In genomic region chr3:37994639-37994972, GRCh38 we compare ENCODE assay signal across 9 cellular contexts. TPM values are rescaled to one million over a fixed set of nuclear protein-coding genes. Genes with fewer than 3 reads are reported as not detected.
DNase-seq lines count a peak whose midpoint lies in the region; ATAC-seq and TF ChIP-seq lines count a peak whose summit lies in the region.
"Had no signal": no experiment of that assay in that cellular context is flagged by ENCODE, and none has a peak within 500 bp of the region (broad histone marks: within the 10 kb centered on the region; RNA-seq: fewer than 3 reads in every experiment).

No MANE protein-coding gene starts in this region.

- POLR2A ChIA-PET in T-cell (lab: Charles Lee) = no interaction called here

- H3K4me3 ChIP-seq in fibroblast of pulmonary artery (replicated peaks; ENCODE audit: low read depth, low read length) = peak overlapping the region; percentile 64
- H3K4me3 ChIP-seq in skeletal muscle tissue (ENCODE audit: low read length in 3 of 3) = peak overlapping the region; percentile 78 to 81 (median 79)

- no peaks in the 10 kb centered on the region for H3K27me3 ChIP-seq in skeletal muscle tissue (ENCODE audit: control insufficient read depth in 3 of 3, insufficient read depth in 3 of 3, low read length in 3 of 3)
- no peaks in the 10 kb centered on the region for H3K27me3 ChIP-seq in foreskin keratinocyte

- peak overlapping the region; percentile 93 for H3K4me3 Mint-ChIP-seq in T-cell

- H3K27ac ChIP-seq in skeletal muscle tissue (ENCODE audit: low read depth, low read length) (peak overlapping the region; percentile 59), foreskin keratinocyte (no peak overlapping the region)

- peak overlapping the region in 2 of 3 donors; percentile 59 to 85 for H3K9ac ChIP-seq in skeletal muscle tissue (ENCODE audit: low read depth in 1 of 3, low read length in 3 of 3)

- DNase-seq in T-cell = no peak
- no peak for DNase-seq in fibroblast of pulmonary artery (ENCODE audit: low read depth)
- DNase-seq in NCI-H2107 treated with DMSO at 0.1 percent for 48 hours (lab: John Stamatoyannopoulos, UW; ENCODE audit: unreplicated experiment) = no peak
- no peak for DNase-seq in foreskin keratinocyte

- H3K36me3 Mint-ChIP-seq in T-cell = peaks cover 16% of the 10 kb centered on the region

- no peaks in the 10 kb centered on the region for H3K9me3 Mint-ChIP-seq in T-cell

- no peaks in the 10 kb centered on the region for H3K27me3 Mint-ChIP-seq in T-cell

- peaks cover 55 to 67% (median 56%) of the 10 kb centered on the region in 3 donors for H3K4me1 Mint-ChIP-seq in T-cell

- peak overlapping the region; percentile 94 to 98 for H3K27ac Mint-ChIP-seq in T-cell

- ATAC-seq in GM21529 (IDR thresholded peaks at IDR 0.05; ENCODE audit: unreplicated experiment) (peak; percentile 1), T-cell (replicated peaks in 1 of 4) (peak in 2 of 4 experiments; percentile 5), HG03442 (IDR thresholded peaks at IDR 0.05; ENCODE audit: unreplicated experiment) (no peak), foreskin keratinocyte (no peak), GM21390 (IDR thresholded peaks at IDR 0.05; ENCODE audit: unreplicated experiment) (no peak)

- H3K36me3 ChIP-seq in skeletal muscle tissue (ENCODE audit: control insufficient read depth in 3 of 3, insufficient read depth in 3 of 3, low read length in 3 of 3) = no peaks in the 10 kb centered on the region

- no peak for TF ChIP-seq CTCF in fibroblast of pulmonary artery (IDR thresholded peaks at IDR 0.05; ENCODE audit: low read length, missing control alignments)
- no peak for TF ChIP-seq CTCF in foreskin keratinocyte (conservative IDR thresholded peaks at IDR 0.05)

- peaks cover 12 to 27% (median 21%) of the 10 kb centered on the region in 3 donors for H3K4me1 ChIP-seq in skeletal muscle tissue (ENCODE audit: control insufficient read depth in 3 of 3, insufficient read depth in 3 of 3, low read length in 3 of 3)
- H3K4me1 ChIP-seq in foreskin keratinocyte = peaks cover 4% of the 10 kb centered on the region

- H3K9me3 ChIP-seq in skeletal muscle tissue (ENCODE audit: control insufficient read depth in 3 of 3, low read length in 3 of 3) = no peaks in the 10 kb centered on the region

- CTCF ChIA-PET in T-cell (lab: Charles Lee) = interaction anchor here in 1 of 2 donors (1.0 kb wide), 1 partner anchor 20 kb away, joined by 4 read pairs; no protein-coding TSS in a partner anchor

RNA-seq across cellular contexts. Expression of gene VILL, which starts 4.0 kb away (rescaled TPM):
- total RNA-seq in T-cell = 10 to 100 TPM; 26.6 to 44.6 (median 42.1) TPM
- 7.8 TPM for total RNA-seq in skeletal muscle tissue
- 3.7 and 3.8 TPM in 2 replicates for total RNA-seq in foreskin keratinocyte
- 3.1 and 3.4 TPM in 2 replicates for polyA plus RNA-seq in foreskin keratinocyte

RNA-seq across cellular contexts. Expression of gene PLCD1, which starts 34.8 kb away (rescaled TPM):
- total RNA-seq in T-cell (10 to 100 TPM; 31.3 to 91.0 (median 75.7) TPM), skeletal muscle tissue (9.4 TPM), foreskin keratinocyte (23.5 and 27.4 TPM in 2 replicates)
- polyA plus RNA-seq in foreskin keratinocyte = 21.5 and 28.3 TPM in 2 replicates

RNA-seq across cellular contexts. Expression of gene DLEC1, which starts 44.4 kb away (rescaled TPM):
- total RNA-seq in T-cell (10 to 100 TPM in 3 of 5 donors, 1 to 10 TPM in 2; 4.7 to 21.7 (median 17.8) TPM), skeletal muscle tissue (under 0.01 TPM), foreskin keratinocyte (not detected in 2 replicates)
- polyA plus RNA-seq in foreskin keratinocyte = 0.02 TPM in 1 of 2 replicates, not detected in the other
- total RNA-seq: SK-MEL-5 had no signal
